8 cellular contexts compared by ENCODE assay signal in genomic region chr11:762421-763072, GRCh38. TPM values are rescaled to one million over a fixed set of nuclear protein-coding genes. Genes with fewer than 3 reads are reported as not detected.
DNase-seq lines count a peak whose midpoint lies in the region; ATAC-seq and TF ChIP-seq lines count a peak whose summit lies in the region.

No MANE protein-coding gene starts in this region.

- no peak overlapping the region for H3K27ac Mint-ChIP-seq in activated CD4-positive, alpha-beta memory T cell treated with anti-CD3 and anti-CD28 coated beads for 36 hours
- no peak overlapping the region for H3K27ac Mint-ChIP-seq in activated CD4-positive, alpha-beta memory T cell treated with anti-CD3 and anti-CD28 coated beads, Interleukin-2, amount 10 ng/mL, durations not matched to agents 7 days and 5 days
- H3K27ac Mint-ChIP-seq in brain (peak overlapping the region in 4 of 5 experiments; percentile 12 to 92 (median 81)), progenitor cell of endocrine pancreas (no peak overlapping the region)

- DNase-seq in activated CD4-positive, alpha-beta memory T cell treated with anti-CD3 and anti-CD28 coated beads for 36 hours: peak; percentile 30
- no peak for DNase-seq in activated CD4-positive, alpha-beta memory T cell treated with anti-CD3 and anti-CD28 coated beads, Interleukin-2, amount 10 ng/mL, durations not matched to agents 7 days and 5 days
- peak; percentile 85 for DNase-seq in NCI-H1694 treated with DMSO at 0.1 percent for 48 hours (lab: John Stamatoyannopoulos, UW)
- no peak for DNase-seq in left lobe of liver (ENCODE audit: low spot score)
- no peak for DNase-seq in DMS153 treated with DMSO at 0.1 percent for 48 hours (lab: John Stamatoyannopoulos, UW; ENCODE audit: unreplicated experiment)
- DNase-seq in progenitor cell of endocrine pancreas (ENCODE audit: low spot score, unreplicated experiment): no peak

- H3K4me1 Mint-ChIP-seq in activated CD4-positive, alpha-beta memory T cell treated with anti-CD3 and anti-CD28 coated beads for 36 hours (ENCODE audit: low read depth): peaks cover 16% of the 10 kb centered on the region
- H3K4me1 Mint-ChIP-seq in activated CD4-positive, alpha-beta memory T cell treated with anti-CD3 and anti-CD28 coated beads, Interleukin-2, amount 10 ng/mL, durations not matched to agents 7 days and 5 days: peaks cover 5% of the 10 kb centered on the region
- no peaks in the 10 kb centered on the region for H3K4me1 Mint-ChIP-seq in brain
- H3K4me1 Mint-ChIP-seq in progenitor cell of endocrine pancreas (ENCODE audit: low read depth): no peaks in the 10 kb centered on the region

- H3K4me3 Mint-ChIP-seq in activated CD4-positive, alpha-beta memory T cell treated with anti-CD3 and anti-CD28 coated beads for 36 hours: no peak overlapping the region
- H3K4me3 Mint-ChIP-seq in activated CD4-positive, alpha-beta memory T cell treated with anti-CD3 and anti-CD28 coated beads, Interleukin-2, amount 10 ng/mL, durations not matched to agents 7 days and 5 days: no peak overlapping the region
- H3K4me3 Mint-ChIP-seq in brain (no peak overlapping the region), progenitor cell of endocrine pancreas (ENCODE audit: low read depth) (no peak overlapping the region)

- POLR2A ChIA-PET in activated CD4-positive, alpha-beta memory T cell treated with anti-CD3 and anti-CD28 coated beads for 36 hours (lab: Charles Lee): interaction anchor here (1.1 to 1.4 kb wide), 2 partner anchors 15 to 57 kb away, joined by 3 to 4 read pairs; partner anchors contain the start of genes PNPLA2 and TALDO1
- POLR2A ChIA-PET in activated CD4-positive, alpha-beta memory T cell treated with anti-CD3 and anti-CD28 coated beads, Interleukin-2, amount 10 ng/mL, durations not matched to agents 7 days and 5 days (lab: Charles Lee): interaction anchor here (1.2 kb wide), 1 partner anchor 15 kb away, joined by 3 read pairs; the partner anchor contains the start of gene TALDO1

- CTCF ChIA-PET in activated CD4-positive, alpha-beta memory T cell treated with anti-CD3 and anti-CD28 coated beads for 36 hours (lab: Charles Lee): interaction anchor here (1.9 kb wide), 1 partner anchor 14 kb away, joined by 7 read pairs; no protein-coding TSS in a partner anchor
- CTCF ChIA-PET in activated CD4-positive, alpha-beta memory T cell treated with anti-CD3 and anti-CD28 coated beads, Interleukin-2, amount 10 ng/mL, durations not matched to agents 7 days and 5 days (lab: Charles Lee): interaction anchor here (0.6 kb wide), 1 partner anchor 187 kb away, joined by 3 read pairs; no protein-coding TSS in a partner anchor

- H3K9me3 Mint-ChIP-seq in activated CD4-positive, alpha-beta memory T cell treated with anti-CD3 and anti-CD28 coated beads for 36 hours: no peaks in the 10 kb centered on the region
- no peaks in the 10 kb centered on the region for H3K9me3 Mint-ChIP-seq in activated CD4-positive, alpha-beta memory T cell treated with anti-CD3 and anti-CD28 coated beads, Interleukin-2, amount 10 ng/mL, durations not matched to agents 7 days and 5 days
- H3K9me3 Mint-ChIP-seq in brain (no peaks in the 10 kb centered on the region), progenitor cell of endocrine pancreas (ENCODE audit: low read depth) (no peaks in the 10 kb centered on the region)

- peak; percentile 39 for ATAC-seq in left lobe of liver
- ATAC-seq in GM18870 (IDR thresholded peaks at IDR 0.05; ENCODE audit: unreplicated experiment): no peak

- H3K36me3 Mint-ChIP-seq in activated CD4-positive, alpha-beta memory T cell treated with anti-CD3 and anti-CD28 coated beads for 36 hours: peaks cover 26% of the 10 kb centered on the region
- H3K36me3 Mint-ChIP-seq in activated CD4-positive, alpha-beta memory T cell treated with anti-CD3 and anti-CD28 coated beads, Interleukin-2, amount 10 ng/mL, durations not matched to agents 7 days and 5 days (ENCODE audit: low read depth): peaks cover 53% of the 10 kb centered on the region
- H3K36me3 Mint-ChIP-seq in brain (peaks cover 63% of the 10 kb centered on the region), progenitor cell of endocrine pancreas (ENCODE audit: insufficient read depth) (peaks cover 9% of the 10 kb centered on the region)

- no peaks in the 10 kb centered on the region for H3K27me3 Mint-ChIP-seq in activated CD4-positive, alpha-beta memory T cell treated with anti-CD3 and anti-CD28 coated beads for 36 hours
- H3K27me3 Mint-ChIP-seq in activated CD4-positive, alpha-beta memory T cell treated with anti-CD3 and anti-CD28 coated beads, Interleukin-2, amount 10 ng/mL, durations not matched to agents 7 days and 5 days: no peaks in the 10 kb centered on the region
- no peaks in the 10 kb centered on the region for H3K27me3 Mint-ChIP-seq in brain
- no peaks in the 10 kb centered on the region for H3K27me3 Mint-ChIP-seq in progenitor cell of endocrine pancreas

- intact Hi-C loops in activated CD4-positive, alpha-beta memory T cell treated with anti-CD3 and anti-CD28 coated beads for 36 hours (cut with micrococcal nuclease): no loop called here

- TF ChIP-seq CTCF in brain (conservative IDR thresholded peaks at IDR 0.05) (no peak), progenitor cell of endocrine pancreas (IDR thresholded peaks at IDR 0.05; ENCODE audit: unreplicated experiment) (no peak)

RNA-seq across cellular contexts. Expression of gene GATD1, which starts 14.7 kb away (rescaled TPM):
- 10 to 100 TPM; 36.6 to 39.1 TPM for total RNA-seq in activated CD4-positive, alpha-beta memory T cell treated with anti-CD3 and anti-CD28 coated beads for 36 hours
- total RNA-seq in activated CD4-positive, alpha-beta memory T cell treated with anti-CD3 and anti-CD28 coated beads, Interleukin-2, amount 10 ng/mL, durations not matched to agents 7 days and 5 days: 10 to 100 TPM; 48.6 to 52.9 TPM
- polyA plus RNA-seq in brain (ENCODE audit: insufficient read depth, low read depth, low replicate concordance): 44.6 TPM
- total RNA-seq in left lobe of liver (31.7 TPM), progenitor cell of endocrine pancreas (74.1 and 75.4 TPM in 2 replicates)

RNA-seq across cellular contexts. Expression of gene TALDO1, which starts 15.3 kb away (rescaled TPM):
- 100 to 1,000 TPM; 284 to 296 TPM for total RNA-seq in activated CD4-positive, alpha-beta memory T cell treated with anti-CD3 and anti-CD28 coated beads for 36 hours
- 100 to 1,000 TPM; 215 to 224 TPM for total RNA-seq in activated CD4-positive, alpha-beta memory T cell treated with anti-CD3 and anti-CD28 coated beads, Interleukin-2, amount 10 ng/mL, durations not matched to agents 7 days and 5 days
- 182 TPM for polyA plus RNA-seq in brain (ENCODE audit: insufficient read depth, low read depth, low replicate concordance)
- 147 TPM for total RNA-seq in left lobe of liver
- total RNA-seq in progenitor cell of endocrine pancreas: 112 and 120 TPM in 2 replicates

RNA-seq across cellular contexts. Expression of gene CEND1, which starts 27.3 kb away (rescaled TPM):
- total RNA-seq in activated CD4-positive, alpha-beta memory T cell treated with anti-CD3 and anti-CD28 coated beads for 36 hours: 1 to 10 TPM in 1 of 2 experiments, under 1 TPM in 1; 0.68 to 1.1 TPM
- total RNA-seq in activated CD4-positive, alpha-beta memory T cell treated with anti-CD3 and anti-CD28 coated beads, Interleukin-2, amount 10 ng/mL, durations not matched to agents 7 days and 5 days: 1 to 10 TPM; 1.2 to 1.6 TPM
- 105 TPM for polyA plus RNA-seq in brain (ENCODE audit: insufficient read depth, low read depth, low replicate concordance)
- total RNA-seq in left lobe of liver (0.43 TPM), progenitor cell of endocrine pancreas (not detected in 2 replicates)

RNA-seq across cellular contexts. Expression of gene SLC25A22, which starts 35.5 kb away (rescaled TPM):
- total RNA-seq in activated CD4-positive, alpha-beta memory T cell treated with anti-CD3 and anti-CD28 coated beads for 36 hours: 10 to 100 TPM; 28.4 to 32.2 TPM
- total RNA-seq in activated CD4-positive, alpha-beta memory T cell treated with anti-CD3 and anti-CD28 coated beads, Interleukin-2, amount 10 ng/mL, durations not matched to agents 7 days and 5 days: 10 to 100 TPM; 35.7 to 38.3 TPM
- 40.7 TPM for polyA plus RNA-seq in brain (ENCODE audit: insufficient read depth, low read depth, low replicate concordance)
- total RNA-seq in left lobe of liver (51.4 TPM), progenitor cell of endocrine pancreas (40.5 and 48.9 TPM in 2 replicates)

RNA-seq across cellular contexts. Expression of gene PIDD1, which starts 42.5 kb away (rescaled TPM):
- total RNA-seq in activated CD4-positive, alpha-beta memory T cell treated with anti-CD3 and anti-CD28 coated beads for 36 hours: 10 to 100 TPM; 28.3 to 32.1 TPM
- 10 to 100 TPM; 45.1 to 48.5 TPM for total RNA-seq in activated CD4-positive, alpha-beta memory T cell treated with anti-CD3 and anti-CD28 coated beads, Interleukin-2, amount 10 ng/mL, durations not matched to agents 7 days and 5 days
- polyA plus RNA-seq in brain (ENCODE audit: insufficient read depth, low read depth, low replicate concordance): 5.9 TPM
- 14.9 TPM for total RNA-seq in left lobe of liver
- total RNA-seq in progenitor cell of endocrine pancreas: 33.3 and 35.0 TPM in 2 replicates

Comparison
In these comparisons a context has a peak if more than half of its experiments do, and no peak if none do; other contexts are left out.
1. DNase-seq: peak in activated CD4-positive, alpha-beta memory T cell treated with anti-CD3 and anti-CD28 coated beads for 36 hours (single experiment) and NCI-H1694 treated with DMSO at 0.1 percent for 48 hours (single experiment); none in activated CD4-positive, alpha-beta memory T cell treated with anti-CD3 and anti-CD28 coated beads, Interleukin-2, amount 10 ng/mL, durations not matched to agents 7 days and 5 days (single experiment), left lobe of liver (single experiment), DMS153 treated with DMSO at 0.1 percent for 48 hours (single experiment) and progenitor cell of endocrine pancreas (single experiment).
2. H3K27ac Mint-ChIP-seq: peak in brain (4 of 5); none in activated CD4-positive, alpha-beta memory T cell treated with anti-CD3 and anti-CD28 coated beads for 36 hours (single experiment), activated CD4-positive, alpha-beta memory T cell treated with anti-CD3 and anti-CD28 coated beads, Interleukin-2, amount 10 ng/mL, durations not matched to agents 7 days and 5 days (single experiment) and progenitor cell of endocrine pancreas (single experiment).